In the genomic region with DNA sequence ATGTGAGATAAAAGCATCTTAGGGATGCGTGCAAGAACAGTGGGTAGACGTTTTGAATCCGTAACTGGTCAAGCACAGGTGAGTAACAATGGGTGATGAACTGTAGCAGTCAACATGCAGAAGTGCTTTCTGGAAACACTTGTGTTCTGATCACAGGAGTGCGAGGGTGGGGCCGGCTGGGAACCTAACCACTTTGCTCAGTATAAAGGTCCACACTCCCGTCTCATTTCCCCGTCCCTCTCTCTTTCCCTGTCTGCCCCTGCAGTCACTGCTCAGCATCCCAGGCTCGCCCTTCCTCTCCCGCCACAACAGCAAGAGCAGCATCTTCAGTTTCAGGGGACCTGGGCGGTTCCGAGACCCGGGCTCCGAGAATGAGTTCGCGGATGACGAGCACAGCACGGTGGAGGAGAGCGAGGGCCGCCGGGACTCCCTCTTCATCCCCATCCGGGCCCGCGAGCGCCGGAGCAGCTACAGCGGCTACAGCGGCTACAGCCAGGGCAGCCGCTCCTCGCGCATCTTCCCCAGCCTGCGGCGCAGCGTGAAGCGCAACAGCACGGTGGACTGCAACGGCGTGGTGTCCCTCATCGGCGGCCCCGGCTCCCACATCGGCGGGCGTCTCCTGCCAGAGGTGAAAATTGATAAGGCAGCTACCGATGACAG, we compare ENCODE assay signal across 8 cellular contexts.
DNase-seq lines count a peak whose midpoint lies in the region; TF ChIP-seq lines count a peak whose summit lies in the region.

No MANE protein-coding gene starts in this region.

- H3K36me3 ChIP-seq in rectal smooth muscle tissue (ENCODE audit: control insufficient read depth, insufficient read depth, low read length), result no peaks in the 10 kb centered on the region

- no peaks in the 10 kb centered on the region for H3K27me3 ChIP-seq in rectal smooth muscle tissue (ENCODE audit: control insufficient read depth, insufficient read depth, low read length)

- peaks cover 5% of the 10 kb centered on the region for H3K4me1 Mint-ChIP-seq in activated T-cell treated with anti-CD3 and anti-CD28 coated beads, Interleukin-2, amount 50 U/mL, for 24 hours (ENCODE audit: low read depth)

- no peaks in the 10 kb centered on the region for H3K36me3 Mint-ChIP-seq in activated T-cell treated with anti-CD3 and anti-CD28 coated beads, Interleukin-2, amount 50 U/mL, for 24 hours (ENCODE audit: low read depth)

- peaks cover 48% of the 10 kb centered on the region for H3K27me3 Mint-ChIP-seq in activated T-cell treated with anti-CD3 and anti-CD28 coated beads, Interleukin-2, amount 50 U/mL, for 24 hours

- H3K4me3 ChIP-seq in GM12865 (ENCODE audit: low read depth, low read length) (no peak overlapping the region), fibroblast of villous mesenchyme (ENCODE audit: low read depth, low read length) (peak overlapping the region; percentile 41), rectal smooth muscle tissue (ENCODE audit: low read length) (peak overlapping the region; percentile 44)

- DNase-seq in GM12865 (ENCODE audit: low read depth), result peak; percentile 3
- DNase-seq in activated T-cell treated with anti-CD3 and anti-CD28 coated beads, Interleukin-2, amount 50 U/mL, for 24 hours, result peak; percentile 69
- peak; percentile 34 for DNase-seq in fibroblast of villous mesenchyme (ENCODE audit: low read depth)
- no peak for DNase-seq in NCI-H1694 treated with DMSO at 0.1 percent for 48 hours (lab: John Stamatoyannopoulos, UW)
- DNase-seq in DMS53 (lab: John Stamatoyannopoulos, UW), result no peak
- no peak for DNase-seq in NCI-H146 treated with DMSO at 0.1 percent for 48 hours (lab: John Stamatoyannopoulos, UW; ENCODE audit: unreplicated experiment)
- no peak for DNase-seq in cortex of kidney (lab: John Stamatoyannopoulos, UW)

- no peak overlapping the region for H3K9ac ChIP-seq in rectal smooth muscle tissue (ENCODE audit: low read length)

- H3K9me3 Mint-ChIP-seq in activated T-cell treated with anti-CD3 and anti-CD28 coated beads, Interleukin-2, amount 50 U/mL, for 24 hours, result no peaks in the 10 kb centered on the region

- no peaks in the 10 kb centered on the region for H3K4me1 ChIP-seq in rectal smooth muscle tissue (ENCODE audit: control insufficient read depth, insufficient read depth, low read length)

- H3K4me3 Mint-ChIP-seq in activated T-cell treated with anti-CD3 and anti-CD28 coated beads, Interleukin-2, amount 50 U/mL, for 24 hours, result peak overlapping the region; percentile 67

- no peak overlapping the region for H3K27ac Mint-ChIP-seq in activated T-cell treated with anti-CD3 and anti-CD28 coated beads, Interleukin-2, amount 50 U/mL, for 24 hours

- TF ChIP-seq CTCF in GM12865 (IDR thresholded peaks at IDR 0.05; ENCODE audit: insufficient read depth, low read depth, low read length, missing control alignments), result no peak
- no peak for TF ChIP-seq CTCF in fibroblast of villous mesenchyme (IDR thresholded peaks at IDR 0.05; ENCODE audit: insufficient read depth, low read depth, low read length)

- no peak overlapping the region for H3K27ac ChIP-seq in rectal smooth muscle tissue (ENCODE audit: low read depth, low read length)

Comparison
In these comparisons a context has a peak if more than half of its experiments do, and no peak if none do; other contexts are left out.
1. DNase-seq: peak in GM12865 (single experiment), activated T-cell treated with anti-CD3 and anti-CD28 coated beads, Interleukin-2, amount 50 U/mL, for 24 hours (single experiment) and fibroblast of villous mesenchyme (single experiment); none in NCI-H1694 treated with DMSO at 0.1 percent for 48 hours (single experiment), DMS53 (single experiment), NCI-H146 treated with DMSO at 0.1 percent for 48 hours (single experiment) and cortex of kidney (single experiment).